8 cellular contexts compared by ENCODE assay signal in the genomic region with DNA sequence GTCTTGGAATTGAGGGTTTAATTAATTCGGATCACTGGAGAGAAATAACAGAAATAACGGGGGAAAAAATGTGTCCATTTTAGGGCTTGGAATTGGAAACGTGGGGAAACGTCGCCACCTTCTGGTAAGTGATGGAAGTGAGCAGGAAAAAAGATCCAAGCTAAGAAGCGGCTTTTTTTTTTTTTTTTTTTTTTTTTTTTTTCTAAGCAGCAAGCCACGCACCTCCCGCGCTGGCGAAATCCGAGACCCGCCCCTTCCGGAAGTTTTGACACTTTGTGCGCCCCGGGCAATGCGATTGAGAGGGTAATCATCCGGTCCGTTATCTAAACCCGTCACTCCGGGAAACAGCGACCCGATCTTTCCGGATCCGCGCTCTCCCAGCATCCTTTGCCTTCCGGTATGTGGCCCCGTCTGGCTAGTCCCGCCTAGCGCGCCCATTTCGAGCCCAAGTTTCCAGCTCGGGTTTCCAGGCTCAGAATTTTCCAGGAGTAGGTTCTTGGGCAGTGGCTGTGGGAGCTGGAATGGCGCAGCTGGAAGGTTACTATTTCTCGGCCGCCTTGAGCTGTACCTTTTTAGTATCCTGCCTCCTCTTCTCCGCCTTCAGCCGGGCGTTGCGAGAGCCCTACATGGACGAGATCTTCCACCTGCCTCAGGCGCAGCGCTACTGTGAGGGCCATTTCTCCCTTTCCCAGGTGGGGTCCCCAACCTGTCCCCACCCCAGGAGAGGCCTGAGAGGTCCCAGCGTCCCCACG. TPM values are rescaled to one million over a fixed set of nuclear protein-coding genes. Genes with fewer than 3 reads are reported as not detected.
A peak's percentile ranks its signal among the peaks of the same experiment; 100 is the strongest.
DNase-seq lines count a peak whose midpoint lies in the region; FAIRE-seq and TF ChIP-seq lines count a peak whose summit lies in the region.

A gene with protein sequence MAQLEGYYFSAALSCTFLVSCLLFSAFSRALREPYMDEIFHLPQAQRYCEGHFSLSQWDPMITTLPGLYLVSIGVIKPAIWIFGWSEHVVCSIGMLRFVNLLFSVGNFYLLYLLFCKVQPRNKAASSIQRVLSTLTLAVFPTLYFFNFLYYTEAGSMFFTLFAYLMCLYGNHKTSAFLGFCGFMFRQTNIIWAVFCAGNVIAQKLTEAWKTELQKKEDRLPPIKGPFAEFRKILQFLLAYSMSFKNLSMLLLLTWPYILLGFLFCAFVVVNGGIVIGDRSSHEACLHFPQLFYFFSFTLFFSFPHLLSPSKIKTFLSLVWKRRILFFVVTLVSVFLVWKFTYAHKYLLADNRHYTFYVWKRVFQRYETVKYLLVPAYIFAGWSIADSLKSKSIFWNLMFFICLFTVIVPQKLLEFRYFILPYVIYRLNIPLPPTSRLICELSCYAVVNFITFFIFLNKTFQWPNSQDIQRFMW (plus strand): TSS at position 418 of the 752 bp plus-strand sequence. CDS start 104 bp downstream, at position 522.

- H3K79me1 ChIP-seq in neuronal stem cell (ENCODE audit: low read depth, low read length): no peaks in the 10 kb centered on the region

- no peak within 1 kb of the TSS for H2AK5ac ChIP-seq in neuronal stem cell (ENCODE audit: low read depth, low read length)

- H4K8ac ChIP-seq in neuronal stem cell (ENCODE audit: low read depth, low read length): no peak within 1 kb of the TSS

- H3K14ac ChIP-seq in neuronal stem cell (ENCODE audit: low read length): no peak within 1 kb of the TSS

- peak within 1 kb of the TSS; percentile 95 for H3K9ac ChIP-seq in neuronal stem cell (ENCODE audit: low read depth, low read length, poor library complexity)

- DNase-seq in GM04504 (ENCODE audit: low read depth) (peak; percentile 98), HEK293T (ENCODE audit: extremely low spot score) (peak; percentile 74), MV-4-11 (lab: John Stamatoyannopoulos, UW) (peak; percentile 96), SK-MEL-5 (ENCODE audit: low read depth, low spot score) (peak; percentile 99), frontal cortex (ENCODE audit: low spot score in 2 of 2) (peak; percentile 54 to 55), neuronal stem cell (ENCODE audit: low spot score) (peak; percentile 94), substantia nigra (lab: John Stamatoyannopoulos, UW) (peak; percentile 56 to 97 (median 93))
- DNase-seq in activated naive CD4-positive, alpha-beta T cell treated with Interleukin-2 at 50 U/mL for 16 hours: peak; percentile 97

- no CpG with 5 or more reads among the region's 44 CpGs for WGBS in neuronal stem cell (ENCODE audit: extremely low coverage in 2 of 2, insufficient read length in 2 of 2, insufficient replicate concordance in 1 of 2), 2 donors

- H2BK120ac ChIP-seq in neuronal stem cell (ENCODE audit: low read depth, low read length): no peak within 1 kb of the TSS

- in situ Hi-C loops in SK-MEL-5 (cut with HindIII; ENCODE audit: low pct_unique_long_range_greater_than_20kb, low sequenced_read_pairs): no loop called here

- POLR2A ChIA-PET in HEK293T (lab: Yijun Ruan, JAX): interaction anchor here (1.5 to 1.8 kb wide), 2 partner anchors 1074 to 1267 kb away, joined by 9 to 15 read pairs; a partner anchor contains a TSS

- peak within 1 kb of the TSS; percentile 82 to 90 for H3K4me3 ChIP-seq in neuronal stem cell (ENCODE audit: low read length in 2 of 2)

- FAIRE-seq in frontal cortex (lab: Jason Lieb, UNC): peak; percentile 85

- no peak within 1 kb of the TSS for H2BK15ac ChIP-seq in neuronal stem cell (ENCODE audit: low read length)

- H2BK5ac ChIP-seq in neuronal stem cell (ENCODE audit: low read length): no peak within 1 kb of the TSS

- CTCF ChIA-PET in HEK293T (lab: Yijun Ruan, JAX): interaction anchor here (0.6 to 1.3 kb wide), 2 partner anchors 989 to 1267 kb away, joined by 3 read pairs; a partner anchor contains a TSS

- H4K91ac ChIP-seq in neuronal stem cell (ENCODE audit: low read depth, low read length, poor library complexity): no peak within 1 kb of the TSS

- H3K4me1 ChIP-seq in neuronal stem cell (ENCODE audit: control insufficient read depth in 2 of 2, insufficient read depth in 1 of 2, low read depth in 1 of 2, low read length in 2 of 2): no peaks in the 10 kb centered on the region

- H3K36me3 ChIP-seq in neuronal stem cell (replicated peaks in 1 of 2; ENCODE audit: control insufficient read depth in 2 of 2, insufficient read depth in 2 of 2, low read length in 2 of 2): peaks cover 0 to 15% of the 10 kb centered on the region in 2 donors

- no peak within 1 kb of the TSS for H2BK12ac ChIP-seq in neuronal stem cell (ENCODE audit: low read length)

- peak within 1 kb of the TSS; percentile 89 for H3K18ac ChIP-seq in neuronal stem cell (ENCODE audit: low read length)

- H3K4ac ChIP-seq in neuronal stem cell (ENCODE audit: low read length): no peak within 1 kb of the TSS

- H3K4me2 ChIP-seq in neuronal stem cell (ENCODE audit: insufficient read depth, low read length, poor library complexity, severe bottlenecking): peak within 1 kb of the TSS; percentile 41

- H3K23ac ChIP-seq in neuronal stem cell (ENCODE audit: low read depth, low read length, poor library complexity): no peak within 1 kb of the TSS

- H3K27me3 ChIP-seq in neuronal stem cell (ENCODE audit: control insufficient read depth in 3 of 3, insufficient read depth in 3 of 3, low read depth in 1 of 3, low read length in 3 of 3): no peaks in the 10 kb centered on the region

- no peaks in the 10 kb centered on the region for H3K9me3 ChIP-seq in neuronal stem cell (replicated peaks in 1 of 2; ENCODE audit: control insufficient read depth in 2 of 2, insufficient read depth in 1 of 2, low read depth in 1 of 2, low read length in 2 of 2)

- H3K27ac ChIP-seq in neuronal stem cell (replicated peaks; ENCODE audit: low read length) (peak within 1 kb of the TSS; percentile 59), substantia nigra (ENCODE audit: low read depth, low read length, poor library complexity, severe bottlenecking) (peak within 1 kb of the TSS; percentile 79)

- H2AFZ ChIP-seq in neuronal stem cell (ENCODE audit: low read length): peak within 1 kb of the TSS; percentile 99

TF ChIP-seq in HEK293T, 16 proteins besides CTCF, POLR2A, EP300 and RAD21:
- TF ChIP-seq, protein P1, sequence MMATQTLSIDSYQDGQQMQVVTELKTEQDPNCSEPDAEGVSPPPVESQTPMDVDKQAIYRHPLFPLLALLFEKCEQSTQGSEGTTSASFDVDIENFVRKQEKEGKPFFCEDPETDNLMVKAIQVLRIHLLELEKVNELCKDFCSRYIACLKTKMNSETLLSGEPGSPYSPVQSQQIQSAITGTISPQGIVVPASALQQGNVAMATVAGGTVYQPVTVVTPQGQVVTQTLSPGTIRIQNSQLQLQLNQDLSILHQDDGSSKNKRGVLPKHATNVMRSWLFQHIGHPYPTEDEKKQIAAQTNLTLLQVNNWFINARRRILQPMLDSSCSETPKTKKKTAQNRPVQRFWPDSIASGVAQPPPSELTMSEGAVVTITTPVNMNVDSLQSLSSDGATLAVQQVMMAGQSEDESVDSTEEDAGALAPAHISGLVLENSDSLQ (IDR thresholded peaks at IDR 0.05): peak; percentile 29; the same call in 1 of the 2 replicates
- TF ChIP-seq LEF1 (IDR thresholded peaks at IDR 0.05; ENCODE audit: borderline replicate concordance): no peak
- peak; percentile 25; the same call in 1 of the 2 replicates for TF ChIP-seq ELF4 (IDR thresholded peaks at IDR 0.05)
- no peak for TF ChIP-seq ARNT (IDR thresholded peaks at IDR 0.05)
- TF ChIP-seq FOXK2 (IDR thresholded peaks at IDR 0.05): no peak
- TF ChIP-seq ZNF384 (IDR thresholded peaks at IDR 0.05): peak; percentile 90
- no peak for TF ChIP-seq BHLHE40 (IDR thresholded peaks at IDR 0.05; ENCODE audit: borderline replicate concordance)

RNA-seq across cellular contexts. Expression of the gene that starts here (rescaled TPM):
- total RNA-seq in SK-MEL-5 (2014; rRNA removed; shearing (Covaris generic)): 10.1 and 10.7 TPM in 2 replicates
- 5.0 and 14.5 TPM in 2 replicates for polyA plus RNA-seq in SK-MEL-5 (2015; cell fraction: cytosol; rRNA removed)
- 11.6 and 16.1 TPM in 2 replicates for polyA plus RNA-seq in SK-MEL-5 (2015; cell fraction: nucleus; rRNA removed)
- 33.4 TPM for total RNA-seq in frontal cortex
- polyA plus RNA-seq in neuronal stem cell (2013, experiment 1 of 2): 7.6 TPM
- polyA plus RNA-seq in neuronal stem cell (2013, experiment 2 of 2): 8.7 TPM

Comparison
In these comparisons a context has a peak if more than half of its experiments do, and no peak if none do; other contexts are left out.
1. Peak in every context shown above with its lines: DNase-seq, H3K4me3 ChIP-seq and H3K27ac ChIP-seq.